8 cellular contexts compared by ENCODE assay signal in genomic region chr5:172714491-172715420, GRCh38. TPM values are rescaled to one million over a fixed set of nuclear protein-coding genes. Genes with fewer than 3 reads are reported as not detected.
DNase-seq lines count a peak whose midpoint lies in the region; ATAC-seq and TF ChIP-seq lines count a peak whose summit lies in the region.

No MANE protein-coding gene starts in this region.

- H3K4me1 Mint-ChIP-seq in endodermal cell = no peaks in the 10 kb centered on the region

- no peaks in the 10 kb centered on the region for H3K4me1 ChIP-seq in endodermal cell (ENCODE audit: control insufficient read depth, insufficient read depth, low read length)

- no peak overlapping the region for H3K9ac ChIP-seq in endodermal cell (ENCODE audit: extremely low read depth, low read length, poor library complexity, severe bottlenecking)

- no peaks in the 10 kb centered on the region for H3K9me3 Mint-ChIP-seq in endodermal cell

- DNase-seq in activated gamma-delta T cell treated with Interleukin-2 at 50 U/mL for 16 hours = peak; percentile 66
- no peak for DNase-seq in activated gamma-delta T cell (lab: John Stamatoyannopoulos, UW)
- peak; percentile 16 for DNase-seq in NCI-H774 (lab: John Stamatoyannopoulos, UW)
- DNase-seq in activated CD8-positive, alpha-beta memory T cell treated with anti-CD3 and anti-CD28 coated beads for 24 hours = peak; percentile 84
- DNase-seq in endodermal cell = peak; percentile 94
- peak; percentile 18 for DNase-seq in middle frontal gyrus (ENCODE audit: extremely low spot score, low spot score)
- peak; percentile 42 to 57 for DNase-seq in stimulated activated CD8-positive, alpha-beta memory T cell treated with anti-CD3 and anti-CD28 coated beads, Interleukin-2, amount 100 ng/mL, for 48 hours (ENCODE audit: low read depth in 2 of 2)

- peaks cover 29% of the 10 kb centered on the region for H3K27me3 ChIP-seq in endodermal cell (ENCODE audit: control insufficient read depth, insufficient read depth, low read length, poor library complexity, severe bottlenecking)

- 47 to 57% methylated on average over 10 to 15 of the region's 15 CpGs for WGBS in endodermal cell (ENCODE audit: insufficient coverage in 1 of 2, insufficient read length in 1 of 2), 2 experiments

- H3K27ac Mint-ChIP-seq in endodermal cell = no peak overlapping the region

- H3K36me3 Mint-ChIP-seq in endodermal cell (ENCODE audit: low read depth) = no peaks in the 10 kb centered on the region

- no peak overlapping the region for H3K4me3 ChIP-seq in endodermal cell (ENCODE audit: low read length)

- H3K9me3 ChIP-seq in endodermal cell (ENCODE audit: control insufficient read depth, low read length) = no peaks in the 10 kb centered on the region

- H3K27ac ChIP-seq in endodermal cell (ENCODE audit: low read depth, low read length) = no peak overlapping the region

- no peaks in the 10 kb centered on the region for H3K36me3 ChIP-seq in endodermal cell (ENCODE audit: control insufficient read depth, insufficient read depth, low read length)

- no peak overlapping the region for H3K4me3 Mint-ChIP-seq in endodermal cell

- H3K27me3 Mint-ChIP-seq in endodermal cell (ENCODE audit: insufficient read depth) = peaks cover 8% of the 10 kb centered on the region

- TF ChIP-seq CTCF in endodermal cell (conservative IDR thresholded peaks at IDR 0.05) = peak; percentile 90

- peak; percentile 82 for ATAC-seq in HG02981 (IDR thresholded peaks at IDR 0.05; ENCODE audit: unreplicated experiment)

RNA-seq across cellular contexts. Expression of gene DUSP1, which starts 56.2 kb away (rescaled TPM):
- total RNA-seq in endodermal cell = 10 to 100 TPM in 1 of 2 donors, 1 to 10 TPM in 1; 9.2 to 11.0 TPM
- polyA plus RNA-seq in endodermal cell (2013, experiment 1 of 2) = 16.8 TPM
- 18.1 TPM for polyA plus RNA-seq in endodermal cell (2013, experiment 2 of 2)
